In genomic region chr2:108390340-108390739, GRCh38 we compare ENCODE assay signal across 1 cellular context.
TF ChIP-seq lines count a peak whose summit lies in the region.

No MANE protein-coding gene starts in this region.

TF ChIP-seq in GM12878, 131 proteins besides CTCF, POLR2A, EP300 and RAD21:
- TF ChIP-seq ZNF274 (IDR thresholded peaks at IDR 0.05; ENCODE audit: insufficient read depth, insufficient read length) (no peak), HDAC2 (IDR thresholded peaks at IDR 0.05) (no peak), RELA (IDR thresholded peaks at IDR 0.05; ENCODE audit: borderline replicate concordance, partially characterized antibody) (no peak), BMI1 (IDR thresholded peaks at IDR 0.05; ENCODE audit: borderline replicate concordance) (no peak), NBN (IDR thresholded peaks at IDR 0.05) (no peak), SMARCA5 (IDR thresholded peaks at IDR 0.05) (no peak)
